9 cellular contexts compared by ENCODE assay signal in the genomic region with DNA sequence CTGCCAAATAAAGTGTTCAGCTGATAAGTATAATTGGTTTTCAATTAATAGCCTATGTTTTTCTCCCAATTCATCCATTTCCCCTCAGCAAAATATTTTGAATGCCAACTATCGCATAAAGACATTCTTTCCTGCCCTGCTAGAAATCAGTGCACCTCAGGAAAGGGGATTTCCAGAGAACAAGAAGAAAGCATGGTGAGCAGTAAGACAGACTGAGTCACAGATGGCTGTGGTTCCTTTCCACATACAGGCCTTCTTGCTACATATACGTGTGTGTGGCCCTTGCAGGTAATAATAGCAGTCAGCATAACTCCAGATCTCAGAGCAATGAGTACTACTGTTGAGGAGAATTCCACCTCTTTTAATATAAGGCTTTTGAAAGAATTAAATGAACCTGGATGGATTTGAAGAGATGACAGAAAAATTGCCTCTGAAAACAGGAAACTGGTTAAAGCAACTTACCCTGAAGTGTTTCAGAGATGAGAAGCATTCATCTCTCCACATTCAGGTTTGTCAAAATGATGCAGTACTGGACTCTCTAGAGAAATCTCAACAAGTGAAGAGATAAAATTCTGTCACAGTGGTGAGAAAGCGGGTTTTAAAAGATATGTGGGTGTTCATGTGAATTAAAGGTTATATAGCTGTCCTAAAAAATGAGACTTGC. TPM values are rescaled to one million over a fixed set of nuclear protein-coding genes. Genes with fewer than 3 reads are reported as not detected.
DNase-seq lines count a peak whose midpoint lies in the region; ATAC-seq and TF ChIP-seq lines count a peak whose summit lies in the region.
"Had no signal": no experiment of that assay in that cellular context is flagged by ENCODE, and none has a peak within 500 bp of the region (broad histone marks: within the 10 kb centered on the region; RNA-seq: fewer than 3 reads in every experiment).

No MANE protein-coding gene starts in this region.

- peaks cover 5% of the 10 kb centered on the region for H3K4me1 Mint-ChIP-seq in activated T-cell treated with anti-CD3 and anti-CD28 coated beads, Interleukin-2, amount 50 U/mL, for 72 hours (ENCODE audit: low read depth)
- no peaks in the 10 kb centered on the region for H3K4me1 Mint-ChIP-seq in activated T-cell treated with anti-CD3 and anti-CD28 coated beads, Interleukin-2, amount 50 U/mL, for 4 hours (ENCODE audit: low read depth)
- no peaks in the 10 kb centered on the region for H3K4me1 Mint-ChIP-seq in T-cell

- peaks cover 3 to 10% (median 7%) of the 10 kb centered on the region in 3 donors for H3K36me3 ChIP-seq in tibial artery

- H3K27me3 Mint-ChIP-seq in activated T-cell treated with anti-CD3 and anti-CD28 coated beads, Interleukin-2, amount 50 U/mL, for 72 hours (ENCODE audit: low read depth): no peaks in the 10 kb centered on the region
- peaks cover 5% of the 10 kb centered on the region for H3K27me3 Mint-ChIP-seq in activated T-cell treated with anti-CD3 and anti-CD28 coated beads, Interleukin-2, amount 50 U/mL, for 4 hours (ENCODE audit: low read depth)
- H3K27me3 Mint-ChIP-seq in T-cell: peaks cover 3 to 15% of the 10 kb centered on the region in 2 donors

- no peaks in the 10 kb centered on the region for H3K9me3 ChIP-seq in tibial artery

- H3K27me3 ChIP-seq in tibial artery: no peaks in the 10 kb centered on the region

- H3K9me3 Mint-ChIP-seq in activated T-cell treated with anti-CD3 and anti-CD28 coated beads, Interleukin-2, amount 50 U/mL, for 72 hours: no peaks in the 10 kb centered on the region
- H3K9me3 Mint-ChIP-seq in activated T-cell treated with anti-CD3 and anti-CD28 coated beads, Interleukin-2, amount 50 U/mL, for 4 hours: no peaks in the 10 kb centered on the region
- no peaks in the 10 kb centered on the region for H3K9me3 Mint-ChIP-seq in T-cell

- DNase-seq in activated T-cell treated with anti-CD3 and anti-CD28 coated beads, Interleukin-2, amount 50 U/mL, for 72 hours: no peak
- DNase-seq in activated T-cell treated with anti-CD3 and anti-CD28 coated beads, Interleukin-2, amount 50 U/mL, for 4 hours: no peak
- DNase-seq in fibroblast of peridontal ligament (ENCODE audit: extremely low read depth): peak; percentile 45
- no peak for DNase-seq in tibial artery
- no peak for DNase-seq in T-cell
- DNase-seq: islet precursor cell had no signal

- peak; percentile 32 to 69 for ATAC-seq in activated T-cell treated with anti-CD3 and anti-CD28 coated beads, Interleukin-2, amount 50 U/mL, for 72 hours (replicated peaks in 1 of 2)
- no peak for ATAC-seq in activated T-cell treated with anti-CD3 and anti-CD28 coated beads, Interleukin-2, amount 50 U/mL, for 4 hours
- no peak for ATAC-seq in HG02840 (IDR thresholded peaks at IDR 0.05; ENCODE audit: low FRiP score, unreplicated experiment)
- no peak for ATAC-seq in T-cell (replicated peaks in 1 of 4)
- ATAC-seq in GM21367 (IDR thresholded peaks at IDR 0.05; ENCODE audit: unreplicated experiment): no peak

- no peaks in the 10 kb centered on the region for H3K36me3 Mint-ChIP-seq in activated T-cell treated with anti-CD3 and anti-CD28 coated beads, Interleukin-2, amount 50 U/mL, for 72 hours (ENCODE audit: insufficient read depth in 2 of 2)
- H3K36me3 Mint-ChIP-seq in activated T-cell treated with anti-CD3 and anti-CD28 coated beads, Interleukin-2, amount 50 U/mL, for 4 hours (ENCODE audit: insufficient read depth): no peaks in the 10 kb centered on the region
- no peaks in the 10 kb centered on the region for H3K36me3 Mint-ChIP-seq in T-cell

- no peak overlapping the region for H3K4me3 Mint-ChIP-seq in activated T-cell treated with anti-CD3 and anti-CD28 coated beads, Interleukin-2, amount 50 U/mL, for 72 hours
- H3K4me3 Mint-ChIP-seq in activated T-cell treated with anti-CD3 and anti-CD28 coated beads, Interleukin-2, amount 50 U/mL, for 4 hours: no peak overlapping the region
- H3K4me3 Mint-ChIP-seq in T-cell: no peak overlapping the region

- CTCF ChIA-PET in T-cell (lab: Charles Lee): interaction anchor here in 1 of 2 donors (0.7 kb wide), 1 partner anchor 319 kb away, joined by 5 read pairs; no protein-coding TSS in a partner anchor

- no peak overlapping the region for H3K4me3 ChIP-seq in tibial artery

- TF ChIP-seq CTCF in VCaP (conservative IDR thresholded peaks at IDR 0.05): no peak
- no peak for TF ChIP-seq CTCF in tibial artery (IDR thresholded peaks at IDR 0.05)

- H3K4me1 ChIP-seq in tibial artery: peaks cover 0 to 82% (median 24%) of the 10 kb centered on the region in 4 donors

- H3K27ac ChIP-seq in VCaP: 0 out of 2 replicates have a peak overlapping the region, but pooled peaks have one; percentile 9
- H3K27ac ChIP-seq in tibial artery: peak overlapping the region; percentile 64 to 87

- POLR2A ChIA-PET in T-cell (lab: Charles Lee): no interaction called here

- intact Hi-C loops in tibial artery (cut with DNase I; ENCODE audit: low total_unique reads): no loop called here

- H3K27ac Mint-ChIP-seq in activated T-cell treated with anti-CD3 and anti-CD28 coated beads, Interleukin-2, amount 50 U/mL, for 72 hours: no peak overlapping the region
- no peak overlapping the region for H3K27ac Mint-ChIP-seq in T-cell

RNA-seq across cellular contexts. Expression of gene GASK1B, which starts 13.6 kb away (rescaled TPM):
- total RNA-seq in activated T-cell treated with anti-CD3 and anti-CD28 coated beads, Interleukin-2, amount 50 U/mL, for 72 hours: not detected
- total RNA-seq in activated T-cell treated with anti-CD3 and anti-CD28 coated beads, Interleukin-2, amount 50 U/mL, for 4 hours: under 1 TPM; 0.11 to 0.32 (median 0.15) TPM
- under 1 TPM in 3 of 5 donors, not detected in 2; 0.30 to 0.57 (median 0.41) TPM for total RNA-seq in T-cell

RNA-seq across cellular contexts. Expression of gene TMEM144, which starts 51.1 kb away (rescaled TPM):
- under 1 TPM in 1 of 2 donors, not detected in 1; 0.22 TPM for total RNA-seq in activated T-cell treated with anti-CD3 and anti-CD28 coated beads, Interleukin-2, amount 50 U/mL, for 72 hours
- total RNA-seq in activated T-cell treated with anti-CD3 and anti-CD28 coated beads, Interleukin-2, amount 50 U/mL, for 4 hours: under 1 TPM in 1 of 3 donors, not detected in 2; 0.10 TPM
- under 1 TPM in 2 of 5 donors, not detected in 3; 0.09 to 0.32 TPM for total RNA-seq in T-cell

Comparison
In these comparisons a context has a peak if more than half of its experiments do, and no peak if none do; other contexts are left out.
1. ATAC-seq: peak in activated T-cell treated with anti-CD3 and anti-CD28 coated beads, Interleukin-2, amount 50 U/mL, for 72 hours (2 of 2); none in activated T-cell treated with anti-CD3 and anti-CD28 coated beads, Interleukin-2, amount 50 U/mL, for 4 hours (0 of 2), HG02840 (single experiment), T-cell (0 of 4) and GM21367 (single experiment).